In the genomic region with DNA sequence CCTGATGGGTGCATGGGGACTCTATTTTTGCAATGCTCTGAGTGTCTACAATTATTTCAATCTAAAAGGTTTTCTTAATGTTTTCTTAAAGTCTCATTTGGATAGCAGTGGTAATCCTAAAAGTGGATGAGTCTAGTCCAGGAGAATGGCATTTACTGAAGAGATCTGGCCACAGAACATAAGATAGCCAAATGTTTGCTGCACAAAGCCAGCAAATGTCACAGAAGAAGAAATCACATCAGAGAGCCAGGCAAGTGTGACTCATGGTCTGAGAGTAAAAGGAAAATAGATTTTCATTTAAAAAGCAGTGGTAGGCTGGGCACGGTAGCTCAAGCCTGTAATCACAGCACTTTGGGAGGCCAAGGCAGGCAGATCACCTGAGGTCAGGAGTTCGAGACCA, we compare ENCODE assay signal across 23 cellular contexts.
A peak's percentile ranks its signal among the peaks of the same experiment; 100 is the strongest.
DNase-seq lines count a peak whose midpoint lies in the region; FAIRE-seq and TF ChIP-seq lines count a peak whose summit lies in the region.
"Had no signal": no experiment of that assay in that cellular context is flagged by ENCODE, and none has a peak within 500 bp of the region (broad histone marks: within the 10 kb centered on the region; RNA-seq: fewer than 3 reads in every experiment).

No MANE protein-coding gene starts in this region.

- H3K79me2 ChIP-seq in astrocyte (ENCODE audit: insufficient read depth, low read length) (no peaks in the 10 kb centered on the region), smooth muscle cell (ENCODE audit: low read depth) (no peaks in the 10 kb centered on the region), trophoblast cell (ENCODE audit: control insufficient read depth, insufficient read depth, low read length, poor library complexity) (no peaks in the 10 kb centered on the region)

- H3K4me3 Mint-ChIP-seq in astrocyte (ENCODE audit: unreplicated experiment), result no peak overlapping the region

- H4K12ac ChIP-seq in trophoblast cell (ENCODE audit: low read depth, low read length), result no peak overlapping the region

- H2BK120ac ChIP-seq in trophoblast cell (ENCODE audit: insufficient read depth, low read length, poor library complexity), result no peak overlapping the region

- no peak overlapping the region for H2AK5ac ChIP-seq in trophoblast cell (ENCODE audit: low read length)

- H4K20me1 ChIP-seq in astrocyte (ENCODE audit: insufficient read depth, low read length) (no peaks in the 10 kb centered on the region), smooth muscle cell (ENCODE audit: low read depth) (no peaks in the 10 kb centered on the region)

- H3K27ac ChIP-seq in astrocyte (ENCODE audit: low read depth, low read length) (no peak overlapping the region), smooth muscle cell (ENCODE audit: low read depth) (peak overlapping the region; percentile 39), trophoblast cell (ENCODE audit: low read depth, low read length) (no peak overlapping the region)
- H3K27ac ChIP-seq: C4-2B, Peyer's patch, SJCRH30 had no signal

- H3K27me3 ChIP-seq in astrocyte (ENCODE audit: insufficient read depth, low read length), result no peaks in the 10 kb centered on the region
- H3K27me3 ChIP-seq in smooth muscle cell (ENCODE audit: low read depth), result no peaks in the 10 kb centered on the region
- H3K27me3 ChIP-seq in trophoblast cell (ENCODE audit: insufficient read depth, low read length), result no peaks in the 10 kb centered on the region
- H3K27me3 ChIP-seq: Peyer's patch, SJCRH30 had no signal

- no peak overlapping the region for H3K23ac ChIP-seq in trophoblast cell (ENCODE audit: low read length)

- no peak overlapping the region for H3K18ac ChIP-seq in trophoblast cell (ENCODE audit: low read length)

- DNase-seq in LHCN-M2 (ENCODE audit: low read depth) (peak; percentile 71), astrocyte (ENCODE audit: low read depth) (peak; percentile 37), fibroblast of peridontal ligament (ENCODE audit: extremely low read depth) (peak; percentile 75), smooth muscle cell (lab: John Stamatoyannopoulos, UW; ENCODE audit: unreplicated experiment) (no peak), GM19238 (ENCODE audit: insufficient read length, low spot score) (no peak), trophoblast cell (no peak), NCI-H510A (lab: John Stamatoyannopoulos, UW) (no peak)
- DNase-seq: DMS53, GDM1, H7, Karpas-422, MM.1S, NCI-H1048, NCI-H1436, NCI-H187 treated with DMSO at 0.1 percent for 48 hours, NCI-H748 treated with DMSO at 0.1 percent for 48 hours, Peyer's patch, SJCRH30 had no signal

- H2AFZ ChIP-seq in astrocyte (ENCODE audit: low read depth, low read length), result no peak overlapping the region
- no peak overlapping the region for H2AFZ ChIP-seq in smooth muscle cell (ENCODE audit: low read depth)
- no peak overlapping the region for H2AFZ ChIP-seq in trophoblast cell (ENCODE audit: insufficient read depth, low read length, poor library complexity)

- H3K9ac ChIP-seq in astrocyte (ENCODE audit: low read length) (no peak overlapping the region), smooth muscle cell (ENCODE audit: low read depth) (no peak overlapping the region), trophoblast cell (ENCODE audit: low read length) (no peak overlapping the region)

- H3F3A ChIP-seq in smooth muscle cell (ENCODE audit: low read depth), result no peaks in the 10 kb centered on the region

- no peak overlapping the region for H4K8ac ChIP-seq in trophoblast cell (ENCODE audit: low read depth, low read length)

- no peaks in the 10 kb centered on the region for H3K9me3 ChIP-seq in astrocyte (ENCODE audit: insufficient read depth, low read depth, low read length)
- H3K9me3 ChIP-seq in smooth muscle cell (replicated peaks; ENCODE audit: low read depth), result no peaks in the 10 kb centered on the region
- H3K9me3 ChIP-seq in trophoblast cell (ENCODE audit: insufficient read depth, low read depth, low read length), result no peaks in the 10 kb centered on the region
- H3K9me3 ChIP-seq: Peyer's patch, SJCRH30 had no signal

- H3K79me1 ChIP-seq in trophoblast cell (ENCODE audit: low read length), result no peaks in the 10 kb centered on the region

- H4K91ac ChIP-seq in trophoblast cell (ENCODE audit: low read depth, low read length), result no peak overlapping the region

- no peaks in the 10 kb centered on the region for H3K27me3 Mint-ChIP-seq in astrocyte (ENCODE audit: low read depth, unreplicated experiment)

- H3K4me2 ChIP-seq in astrocyte (ENCODE audit: low read length) (no peak overlapping the region), smooth muscle cell (no peak overlapping the region), trophoblast cell (ENCODE audit: low read length) (no peak overlapping the region)

- no peak overlapping the region for H3K4ac ChIP-seq in trophoblast cell (ENCODE audit: low read depth, low read length)

- H3K36me3 ChIP-seq in astrocyte (ENCODE audit: insufficient read depth, low read length) (no peaks in the 10 kb centered on the region), smooth muscle cell (ENCODE audit: low read depth) (no peaks in the 10 kb centered on the region), trophoblast cell (ENCODE audit: control insufficient read depth in 1 of 2, insufficient read depth in 2 of 2, low read length in 2 of 2) (no peaks in the 10 kb centered on the region)
- H3K36me3 ChIP-seq: Peyer's patch, SJCRH30 had no signal

- H3K4me1 ChIP-seq in astrocyte (ENCODE audit: insufficient read depth, low read length) (no peaks in the 10 kb centered on the region), smooth muscle cell (ENCODE audit: low read depth) (no peaks in the 10 kb centered on the region), trophoblast cell (ENCODE audit: control insufficient read depth in 1 of 2, insufficient read depth in 2 of 2, low read length in 2 of 2) (no peaks in the 10 kb centered on the region)
- H3K4me1 ChIP-seq: Peyer's patch, SJCRH30 had no signal

- H2BK5ac ChIP-seq in trophoblast cell (ENCODE audit: low read depth, low read length, poor library complexity), result no peak overlapping the region

- H3K4me1 Mint-ChIP-seq in astrocyte (ENCODE audit: low read depth, unreplicated experiment), result no peaks in the 10 kb centered on the region

- H3K14ac ChIP-seq in trophoblast cell (ENCODE audit: low read length), result no peak overlapping the region

- FAIRE-seq in astrocyte (lab: Jason Lieb, UNC), result no peak
- FAIRE-seq: A204.1, D721Med, GM18507, GM19239 had no signal

- no peak overlapping the region for H2BK12ac ChIP-seq in trophoblast cell (ENCODE audit: low read length)

- TF ChIP-seq CTCF in astrocyte (IDR thresholded peaks at IDR 0.05; ENCODE audit: insufficient read depth, low read depth, low read length) (no peak), smooth muscle cell (IDR thresholded peaks at IDR 0.05; ENCODE audit: borderline replicate concordance, insufficient read depth, poor library complexity, severe bottlenecking) (no peak)

- H3K4me3 ChIP-seq in astrocyte (ENCODE audit: insufficient read depth, low read depth, low read length), result no peak overlapping the region
- H3K4me3 ChIP-seq in smooth muscle cell, result no peak overlapping the region
- no peak overlapping the region for H3K4me3 ChIP-seq in trophoblast cell (ENCODE audit: low read depth, low read length)
- H3K4me3 ChIP-seq: Peyer's patch, SJCRH30 had no signal

- no peak overlapping the region for H3K27ac Mint-ChIP-seq in astrocyte (ENCODE audit: unreplicated experiment)

- peaks cover 4% of the 10 kb centered on the region for H3K36me3 Mint-ChIP-seq in astrocyte (ENCODE audit: low read depth, unreplicated experiment)

- 39% methylated on average over 2 of the region's 2 CpGs for WGBS in smooth muscle cell (ENCODE audit: low lambda C conversion rate)
- no CpG with 5 or more reads among the region's 2 CpGs for WGBS in trophoblast cell (ENCODE audit: extremely low coverage, insufficient coverage, insufficient read length)

- H3K9me3 Mint-ChIP-seq in astrocyte (ENCODE audit: unreplicated experiment), result peaks cover 11% of the 10 kb centered on the region

Comparison
In these comparisons a context has a peak if more than half of its experiments do, and no peak if none do; other contexts are left out.
1. DNase-seq: peak in LHCN-M2 (single experiment), astrocyte (single experiment) and fibroblast of peridontal ligament (single experiment); none in smooth muscle cell (single experiment), GM19238 (single experiment), trophoblast cell (0 of 2) and NCI-H510A (single experiment).